Comparison of ENCODE assay signal across 8 cellular contexts in genomic region chr15:58043192-58043903, GRCh38. TPM values are rescaled to one million over a fixed set of nuclear protein-coding genes. Genes with fewer than 3 reads are reported as not detected.
DNase-seq lines count a peak whose midpoint lies in the region; FAIRE-seq and TF ChIP-seq lines count a peak whose summit lies in the region.

No MANE protein-coding gene starts in this region.

- DNase-seq in GM12864 (ENCODE audit: low read depth): no peak
- DNase-seq in Peyer's patch: peak in 2 of 3 donors; percentile 24 to 81
- DNase-seq in astrocyte of the hippocampus (ENCODE audit: low read depth, low spot score): peak; percentile 37
- DNase-seq in left kidney (ENCODE audit: low read depth, low spot score): peak; percentile 64
- DNase-seq in superior temporal gyrus (ENCODE audit: extremely low spot score): peak; percentile 56
- DNase-seq in NCI-H1092 treated with DMSO at 0.1 percent for 48 hours (lab: John Stamatoyannopoulos, UW): no peak
- DNase-seq in cerebellar nuclear complex (lab: John Stamatoyannopoulos, UW): no peak

- H3K36me3 ChIP-seq in Peyer's patch: no peaks in the 10 kb centered on the region

- no peak overlapping the region for H3K27ac ChIP-seq in Peyer's patch

- H3K9me3 ChIP-seq in Peyer's patch: no peaks in the 10 kb centered on the region

- no peak for TF ChIP-seq POLR2A in Peyer's patch (IDR thresholded peaks at IDR 0.05)

- TF ChIP-seq CTCF in GM12864 (IDR thresholded peaks at IDR 0.05; ENCODE audit: low read depth, low read length, missing control alignments) (peak; percentile 76), Peyer's patch (IDR thresholded peaks at IDR 0.05) (peak in 5 of 6 experiments; percentile 17 to 74 (median 68))

- FAIRE-seq in A204.1 (lab: Jason Lieb, UNC): peak; percentile 81

- H3K4me3 ChIP-seq in GM12864 (ENCODE audit: low read depth, low read length) (no peak overlapping the region), Peyer's patch (no peak overlapping the region)

- H3K4me1 ChIP-seq in Peyer's patch: peaks cover 0 to 18% (median 0%) of the 10 kb centered on the region in 4 donors

- no peaks in the 10 kb centered on the region for H3K27me3 ChIP-seq in Peyer's patch

RNA-seq across cellular contexts. Expression of gene ALDH1A2, which starts 22.2 kb away (rescaled TPM):
- total RNA-seq in Peyer's patch: 10 to 100 TPM in 1 of 4 donors, 1 to 10 TPM in 2, not detected in 1; 1.1 to 13.1 (median 10.0) TPM

Comparison
In these comparisons a context has a peak if more than half of its experiments do, and no peak if none do; other contexts are left out.
1. DNase-seq: peak in Peyer's patch (2 of 3), astrocyte of the hippocampus (single experiment), left kidney (single experiment) and superior temporal gyrus (single experiment); none in GM12864 (single experiment), NCI-H1092 treated with DMSO at 0.1 percent for 48 hours (single experiment) and cerebellar nuclear complex (0 of 2).